ENCODE assay signal across 26 cellular contexts in genomic region chr18:23550898-23551297, GRCh38. TPM values are rescaled to one million over a fixed set of nuclear protein-coding genes. Genes with fewer than 3 reads are reported as not detected.
DNase-seq lines count a peak whose midpoint lies in the region; ATAC-seq, FAIRE-seq and TF ChIP-seq lines count a peak whose summit lies in the region.
"Had no signal": no experiment of that assay in that cellular context is flagged by ENCODE, and none has a peak within 500 bp of the region (broad histone marks: within the 10 kb centered on the region; RNA-seq: fewer than 3 reads in every experiment).

No MANE protein-coding gene starts in this region.

- no peaks in the 10 kb centered on the region for H3K9me3 ChIP-seq in HEK293 (ENCODE audit: control insufficient read depth, insufficient read depth, low read depth, low read length)
- H3K9me3 ChIP-seq in pancreas, result no peaks in the 10 kb centered on the region
- H3K9me3 ChIP-seq: Caco-2, gastroesophageal sphincter, MG63 had no signal

- peak in 3 of 4 donors; percentile 30 to 44 (median 31) for ATAC-seq in pancreas
- ATAC-seq in activated CD4-positive, CD25-positive, alpha-beta regulatory T cell treated with anti-CD3 and anti-CD28 coated beads, Interleukin-2, amount 50 U/mL, for 24 hours, result no peak
- ATAC-seq: effector memory CD8-positive, alpha-beta T cell; gastroesophageal sphincter; K562; naive thymus-derived CD8-positive, alpha-beta T cell; Panc1 had no signal

- CTCF ChIA-PET in HEK293 (lab: Yijun Ruan, JAX), result interaction anchor here (0.6 kb wide), 1 partner anchor 89 kb away, joined by 4 read pairs; no protein-coding TSS in a partner anchor

- H3K4me3 ChIP-seq in HEK293 (ENCODE audit: low read depth, low read length), result no peak overlapping the region
- H3K4me3 ChIP-seq in epithelial cell of esophagus (ENCODE audit: low read length), result no peak overlapping the region
- no peak overlapping the region for H3K4me3 ChIP-seq in pancreas
- H3K4me3 ChIP-seq: coronary artery, gastroesophageal sphincter, K562, MG63 had no signal

- H3K27ac ChIP-seq in 22Rv1, result peak overlapping the region; percentile 7; the same call in 1 of the 2 replicates
- no peak overlapping the region for H3K27ac ChIP-seq in HEK293 (ENCODE audit: extremely low read depth, low read depth, low read length)
- peak overlapping the region in 2 of 4 donors; percentile 2 to 36 for H3K27ac ChIP-seq in pancreas
- H3K27ac ChIP-seq: coronary artery, gastroesophageal sphincter, WERI-Rb-1 had no signal

- intact Hi-C loops in pancreas (cut with DNase I), result no loop called here

- FAIRE-seq in pancreas (lab: Jason Lieb, UNC), result no peak
- FAIRE-seq: K562 had no signal

- POLR2A ChIA-PET in HEK293 (lab: Yijun Ruan, JAX), result interaction anchor here (0.7 kb wide), 1 partner anchor 129 kb away, joined by 5 read pairs; no protein-coding TSS in a partner anchor

- H3K27me3 ChIP-seq in pancreas, result no peaks in the 10 kb centered on the region
- H3K27me3 ChIP-seq: gastroesophageal sphincter, MG63 had no signal

- DNase-seq in epithelial cell of esophagus (ENCODE audit: low read depth) (peak; percentile 86), pancreas (no peak), amygdala (lab: John Stamatoyannopoulos, UW) (no peak), RPMI8226 (no peak), GM19238 (ENCODE audit: insufficient read length, low spot score) (no peak)
- DNase-seq: activated CD4-positive, alpha-beta T cell treated with anti-CD3 and anti-CD28 coated beads, Interleukin-2, amount 50 U/mL, for 4 hours; activated naive CD4-positive, alpha-beta T cell treated with anti-CD3 and anti-CD28 coated beads, Interleukin-2, amount 10 ng/mL, durations not matched to agents 7 days and 5 days; C1 segment of cervical spinal cord; Caco-2; effector memory CD8-positive, alpha-beta T cell; hippocampal formation; MG63; naive thymus-derived CD8-positive, alpha-beta T cell; NCI-H1105 treated with DMSO at 0.1 percent for 48 hours; NCI-H1930; NCI-H446; SHP77 treated with DMSO at 0.1 percent for 48 hours; stimulated activated CD4-positive, alpha-beta T cell treated with anti-CD3 and anti-CD28 coated beads, Interleukin-2, amount 100 ng/mL, for 24 hours; WERI-Rb-1 had no signal

- TF ChIP-seq CTCF in 22Rv1 (IDR thresholded peaks at IDR 0.05) (no peak), HEK293 (tag by site-specific recombination; IDR thresholded peaks at IDR 0.05) (no peak), epithelial cell of esophagus (IDR thresholded peaks at IDR 0.05; ENCODE audit: insufficient read depth, low read depth, low read length, missing control alignments) (no peak), pancreas (IDR thresholded peaks at IDR 0.05) (no peak)

- no peaks in the 10 kb centered on the region for H3K4me1 ChIP-seq in HEK293 (ENCODE audit: control insufficient read depth, insufficient read depth, low read length)
- H3K4me1 ChIP-seq in pancreas, result no peaks in the 10 kb centered on the region
- H3K4me1 ChIP-seq: Caco-2, gastroesophageal sphincter had no signal

- H3K36me3 ChIP-seq in HEK293 (ENCODE audit: control insufficient read depth in 2 of 2, insufficient read depth in 1 of 2, low read length in 2 of 2) (peaks cover 29 to 83% of the 10 kb centered on the region in 2 experiments), pancreas (peaks cover 0 to 32% (median 6%) of the 10 kb centered on the region in 3 donors)

TF ChIP-seq in HEK293, 187 proteins besides CTCF, POLR2A, EP300 and RAD21:
- TF ChIP-seq SCRT2 (tag by site-specific recombination; IDR thresholded peaks at IDR 0.05), result peak; percentile 37; the same call in 1 of the 2 replicates
- TF ChIP-seq ZNF214 (tag by site-specific recombination; IDR thresholded peaks at IDR 0.05; ENCODE audit: borderline replicate concordance), result no peak

RNA-seq across cellular contexts. Expression of gene NPC1, which starts 35.4 kb away (rescaled TPM):
- 10 to 100 TPM; 10.1 to 25.6 (median 11.5) TPM for total RNA-seq in pancreas
- polyA plus RNA-seq in pancreas, result 10 to 100 TPM in 1 of 2 donors, 1 to 10 TPM in 1; 6.2 to 10.6 TPM

RNA-seq across cellular contexts. Expression of gene RMC1, which starts 47.6 kb away (rescaled TPM):
- 10 to 100 TPM in 4 of 6 donors, 1 to 10 TPM in 2; 7.7 to 15.6 (median 10.3) TPM for total RNA-seq in pancreas
- polyA plus RNA-seq in pancreas, result 10 to 100 TPM; 29.6 to 31.9 TPM

Comparison
In these comparisons a context has a peak if more than half of its experiments do, and no peak if none do; other contexts are left out.
1. ATAC-seq: peak in pancreas (3 of 4); none in activated CD4-positive, CD25-positive, alpha-beta regulatory T cell treated with anti-CD3 and anti-CD28 coated beads, Interleukin-2, amount 50 U/mL, for 24 hours (0 of 2).